In genomic region chr21:41865002-41865777, GRCh38 we compare ENCODE assay signal across 8 cellular contexts. TPM values are rescaled to one million over a fixed set of nuclear protein-coding genes. Genes with fewer than 3 reads are reported as not detected.
DNase-seq lines count a peak whose midpoint lies in the region; ATAC-seq and FAIRE-seq lines count a peak whose summit lies in the region.

No MANE protein-coding gene starts in this region.

- intact Hi-C loops in posterior vena cava (cut with DNase I): no loop called here

- no peak for FAIRE-seq in frontal cortex (lab: Jason Lieb, UNC)

- no peak for DNase-seq in T-helper 1 cell
- peak; percentile 55 for DNase-seq in NAMALWA (ENCODE audit: low spot score)
- peak; percentile 58 for DNase-seq in posterior vena cava (ENCODE audit: low spot score)
- no peak for DNase-seq in NCI-H2029 treated with DMSO at 0.1 percent for 48 hours (lab: John Stamatoyannopoulos, UW)
- DNase-seq in GM03348 (ENCODE audit: low spot score): no peak
- DNase-seq in frontal cortex (ENCODE audit: low spot score in 2 of 2): no peak

- peak; percentile 50 for ATAC-seq in GM21786 (IDR thresholded peaks at IDR 0.05; ENCODE audit: unreplicated experiment)

- no peak overlapping the region for H3K4me3 Mint-ChIP-seq in T-helper 1 cell treated with Interleukin-12 subunit alpha and Interleukin-12 subunit beta and Interleukin-4 antibody, amounts not matched to agents 30 μg/mL and 1 μg/mL, for 36 hours

- H3K27me3 Mint-ChIP-seq in T-helper 1 cell treated with Interleukin-12 subunit alpha and Interleukin-12 subunit beta and Interleukin-4 antibody, amounts not matched to agents 30 μg/mL and 1 μg/mL, for 36 hours (ENCODE audit: low read depth): no peaks in the 10 kb centered on the region

- H3K36me3 Mint-ChIP-seq in T-helper 1 cell treated with Interleukin-12 subunit alpha and Interleukin-12 subunit beta and Interleukin-4 antibody, amounts not matched to agents 30 μg/mL and 1 μg/mL, for 36 hours (ENCODE audit: low read depth): no peaks in the 10 kb centered on the region

- peaks cover 4% of the 10 kb centered on the region for H3K4me1 Mint-ChIP-seq in T-helper 1 cell treated with Interleukin-12 subunit alpha and Interleukin-12 subunit beta and Interleukin-4 antibody, amounts not matched to agents 30 μg/mL and 1 μg/mL, for 36 hours (ENCODE audit: low read depth)

- peak overlapping the region; percentile 27 for H3K27ac Mint-ChIP-seq in T-helper 1 cell treated with Interleukin-12 subunit alpha and Interleukin-12 subunit beta and Interleukin-4 antibody, amounts not matched to agents 30 μg/mL and 1 μg/mL, for 36 hours

- H3K9me3 Mint-ChIP-seq in T-helper 1 cell treated with Interleukin-12 subunit alpha and Interleukin-12 subunit beta and Interleukin-4 antibody, amounts not matched to agents 30 μg/mL and 1 μg/mL, for 36 hours: no peaks in the 10 kb centered on the region

RNA-seq across cellular contexts. Expression of gene PRDM15, which starts 14.0 kb away (rescaled TPM):
- total RNA-seq in posterior vena cava (1 to 10 TPM; 2.9 to 5.0 TPM), frontal cortex (6.9 TPM)

Comparison
In these comparisons a context has a peak if more than half of its experiments do, and no peak if none do; other contexts are left out.
1. DNase-seq: peak in NAMALWA (single experiment) and posterior vena cava (single experiment); none in T-helper 1 cell (0 of 5), NCI-H2029 treated with DMSO at 0.1 percent for 48 hours (single experiment), GM03348 (single experiment) and frontal cortex (0 of 2).